ENCODE assay signal across 1 cellular context in genomic region chr1:47187926-47188250, GRCh38.
TF ChIP-seq lines count a peak whose summit lies in the region.

No MANE protein-coding gene starts in this region.

TF ChIP-seq in HepG2, 621 proteins besides CTCF, POLR2A, EP300 and RAD21:
- TF ChIP-seq, protein P1, sequence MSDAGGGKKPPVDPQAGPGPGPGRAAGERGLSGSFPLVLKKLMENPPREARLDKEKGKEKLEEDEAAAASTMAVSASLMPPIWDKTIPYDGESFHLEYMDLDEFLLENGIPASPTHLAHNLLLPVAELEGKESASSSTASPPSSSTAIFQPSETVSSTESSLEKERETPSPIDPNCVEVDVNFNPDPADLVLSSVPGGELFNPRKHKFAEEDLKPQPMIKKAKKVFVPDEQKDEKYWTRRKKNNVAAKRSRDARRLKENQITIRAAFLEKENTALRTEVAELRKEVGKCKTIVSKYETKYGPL (CRISPR knock-in tag; IDR thresholded peaks at IDR 0.05): no peak
- TF ChIP-seq, protein P2, sequence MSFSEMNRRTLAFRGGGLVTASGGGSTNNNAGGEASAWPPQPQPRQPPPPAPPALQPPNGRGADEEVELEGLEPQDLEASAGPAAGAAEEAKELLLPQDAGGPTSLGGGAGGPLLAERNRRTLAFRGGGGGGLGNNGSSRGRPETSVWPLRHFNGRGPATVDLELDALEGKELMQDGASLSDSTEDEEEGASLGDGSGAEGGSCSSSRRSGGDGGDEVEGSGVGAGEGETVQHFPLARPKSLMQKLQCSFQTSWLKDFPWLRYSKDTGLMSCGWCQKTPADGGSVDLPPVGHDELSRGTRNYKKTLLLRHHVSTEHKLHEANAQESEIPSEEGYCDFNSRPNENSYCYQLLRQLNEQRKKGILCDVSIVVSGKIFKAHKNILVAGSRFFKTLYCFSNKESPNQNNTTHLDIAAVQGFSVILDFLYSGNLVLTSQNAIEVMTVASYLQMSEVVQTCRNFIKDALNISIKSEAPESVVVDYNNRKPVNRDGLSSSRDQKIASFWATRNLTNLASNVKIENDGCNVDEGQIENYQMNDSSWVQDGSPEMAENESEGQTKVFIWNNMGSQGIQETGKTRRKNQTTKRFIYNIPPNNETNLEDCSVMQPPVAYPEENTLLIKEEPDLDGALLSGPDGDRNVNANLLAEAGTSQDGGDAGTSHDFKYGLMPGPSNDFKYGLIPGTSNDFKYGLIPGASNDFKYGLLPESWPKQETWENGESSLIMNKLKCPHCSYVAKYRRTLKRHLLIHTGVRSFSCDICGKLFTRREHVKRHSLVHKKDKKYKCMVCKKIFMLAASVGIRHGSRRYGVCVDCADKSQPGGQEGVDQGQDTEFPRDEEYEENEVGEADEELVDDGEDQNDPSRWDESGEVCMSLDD (CRISPR knock-in tag; IDR thresholded peaks at IDR 0.05; ENCODE audit: borderline replicate concordance): 0 out of 2 replicates have a peak, but pooled peaks have one; percentile 52
- no peak for TF ChIP-seq ZNF784 (CRISPR knock-in tag; IDR thresholded peaks at IDR 0.05; ENCODE audit: borderline replicate concordance)
- no peak for TF ChIP-seq ZBTB44 (CRISPR knock-in tag; IDR thresholded peaks at IDR 0.05)
- no peak for TF ChIP-seq JDP2 (CRISPR knock-in tag; IDR thresholded peaks at IDR 0.05; ENCODE audit: borderline replicate concordance)
- TF ChIP-seq ZNF224 (CRISPR knock-in tag; IDR thresholded peaks at IDR 0.05): 0 out of 2 replicates have a peak, but pooled peaks have one; percentile 36
- TF ChIP-seq TARDBP (CRISPR knock-in tag; IDR thresholded peaks at IDR 0.05): no peak
- TF ChIP-seq SALL1 (CRISPR knock-in tag; IDR thresholded peaks at IDR 0.05): no peak
- TF ChIP-seq FOXK1 (CRISPR knock-in tag; IDR thresholded peaks at IDR 0.05; ENCODE audit: borderline replicate concordance, low read depth): no peak
- 0 out of 2 replicates have a peak, but pooled peaks have one; percentile 30 for TF ChIP-seq ZNF891 (CRISPR knock-in tag; IDR thresholded peaks at IDR 0.05)
- TF ChIP-seq HNF4G (IDR thresholded peaks at IDR 0.05; ENCODE audit: borderline replicate concordance, low read depth, low read length): no peak
- TF ChIP-seq HNF4G (CRISPR knock-in tag; IDR thresholded peaks at IDR 0.05; ENCODE audit: borderline replicate concordance, low read depth): 0 out of 2 replicates have a peak, but pooled peaks have one; percentile 1
- TF ChIP-seq ZNF207 (IDR thresholded peaks at IDR 0.05; ENCODE audit: borderline replicate concordance): no peak
- TF ChIP-seq SRF (IDR thresholded peaks at IDR 0.05; ENCODE audit: low read depth, low read length): no peak
- no peak for TF ChIP-seq PRPF4 (IDR thresholded peaks at IDR 0.05; ENCODE audit: low read depth, low read length, poor library complexity, severe bottlenecking)
- TF ChIP-seq DZIP1 (CRISPR knock-in tag; IDR thresholded peaks at IDR 0.05): peak; percentile 24; the same call in 1 of the 2 replicates
- TF ChIP-seq ISL2 (CRISPR knock-in tag; IDR thresholded peaks at IDR 0.05): no peak
